ENCODE assay signal across 2 cellular contexts in genomic region chr1:40886318-40887011, GRCh38.
A peak's percentile ranks its signal among the peaks of the same experiment; 100 is the strongest.
TF ChIP-seq lines count a peak whose summit lies in the region.

No MANE protein-coding gene starts in this region.

TF ChIP-seq in IMR-90, 13 proteins besides CTCF, POLR2A, EP300 and RAD21:
- TF ChIP-seq, protein P1, sequence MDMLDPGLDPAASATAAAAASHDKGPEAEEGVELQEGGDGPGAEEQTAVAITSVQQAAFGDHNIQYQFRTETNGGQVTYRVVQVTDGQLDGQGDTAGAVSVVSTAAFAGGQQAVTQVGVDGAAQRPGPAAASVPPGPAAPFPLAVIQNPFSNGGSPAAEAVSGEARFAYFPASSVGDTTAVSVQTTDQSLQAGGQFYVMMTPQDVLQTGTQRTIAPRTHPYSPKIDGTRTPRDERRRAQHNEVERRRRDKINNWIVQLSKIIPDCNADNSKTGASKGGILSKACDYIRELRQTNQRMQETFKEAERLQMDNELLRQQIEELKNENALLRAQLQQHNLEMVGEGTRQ (IDR thresholded peaks at IDR 0.05; ENCODE audit: low read depth, low read length) = no peak
- TF ChIP-seq FOS (IDR thresholded peaks at IDR 0.05; ENCODE audit: low read depth, low read length) = no peak
- TF ChIP-seq, protein P2, sequence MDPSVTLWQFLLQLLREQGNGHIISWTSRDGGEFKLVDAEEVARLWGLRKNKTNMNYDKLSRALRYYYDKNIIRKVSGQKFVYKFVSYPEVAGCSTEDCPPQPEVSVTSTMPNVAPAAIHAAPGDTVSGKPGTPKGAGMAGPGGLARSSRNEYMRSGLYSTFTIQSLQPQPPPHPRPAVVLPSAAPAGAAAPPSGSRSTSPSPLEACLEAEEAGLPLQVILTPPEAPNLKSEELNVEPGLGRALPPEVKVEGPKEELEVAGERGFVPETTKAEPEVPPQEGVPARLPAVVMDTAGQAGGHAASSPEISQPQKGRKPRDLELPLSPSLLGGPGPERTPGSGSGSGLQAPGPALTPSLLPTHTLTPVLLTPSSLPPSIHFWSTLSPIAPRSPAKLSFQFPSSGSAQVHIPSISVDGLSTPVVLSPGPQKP (IDR thresholded peaks at IDR 0.05; ENCODE audit: borderline replicate concordance, low read depth, low read length) = no peak
- TF ChIP-seq RFX5 (IDR thresholded peaks at IDR 0.05; ENCODE audit: low read depth, low read length) = no peak
- no peak for TF ChIP-seq NFE2L2 (IDR thresholded peaks at IDR 0.05; ENCODE audit: low read depth, low read length)
- TF ChIP-seq CHD1 (IDR thresholded peaks at IDR 0.05; ENCODE audit: low read depth, low read length) = no peak
- no peak for TF ChIP-seq RCOR1 (IDR thresholded peaks at IDR 0.05; ENCODE audit: insufficient replicate concordance, low read length)
- no peak for TF ChIP-seq MAFK (IDR thresholded peaks at IDR 0.05; ENCODE audit: low read depth, low read length)
- no peak for TF ChIP-seq MAZ (IDR thresholded peaks at IDR 0.05; ENCODE audit: borderline replicate concordance, low read depth, low read length)
- no peak for TF ChIP-seq CEBPB (IDR thresholded peaks at IDR 0.05; ENCODE audit: low read depth, low read length)
- no peak for TF ChIP-seq MXI1 (IDR thresholded peaks at IDR 0.05; ENCODE audit: borderline replicate concordance, low read depth, low read length)
- TF ChIP-seq BHLHE40 (IDR thresholded peaks at IDR 0.05; ENCODE audit: low read depth, low read length) = no peak
- no peak for TF ChIP-seq SMC3 (IDR thresholded peaks at IDR 0.05; ENCODE audit: low read depth, low read length)

TF ChIP-seq in K562, 482 proteins besides CTCF, POLR2A, EP300 and RAD21:
- TF ChIP-seq, protein P3, sequence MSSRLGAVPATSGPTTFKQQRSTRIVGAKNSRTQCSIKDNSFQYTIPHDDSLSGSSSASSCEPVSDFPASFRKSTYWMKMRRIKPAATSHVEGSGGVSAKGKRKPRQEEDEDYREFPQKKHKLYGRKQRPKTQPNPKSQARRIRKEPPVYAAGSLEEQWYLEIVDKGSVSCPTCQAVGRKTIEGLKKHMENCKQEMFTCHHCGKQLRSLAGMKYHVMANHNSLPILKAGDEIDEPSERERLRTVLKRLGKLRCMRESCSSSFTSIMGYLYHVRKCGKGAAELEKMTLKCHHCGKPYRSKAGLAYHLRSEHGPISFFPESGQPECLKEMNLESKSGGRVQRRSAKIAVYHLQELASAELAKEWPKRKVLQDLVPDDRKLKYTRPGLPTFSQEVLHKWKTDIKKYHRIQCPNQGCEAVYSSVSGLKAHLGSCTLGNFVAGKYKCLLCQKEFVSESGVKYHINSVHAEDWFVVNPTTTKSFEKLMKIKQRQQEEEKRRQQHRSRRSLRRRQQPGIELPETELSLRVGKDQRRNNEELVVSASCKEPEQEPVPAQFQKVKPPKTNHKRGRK (tag; IDR thresholded peaks at IDR 0.05) = no peak
- TF ChIP-seq MCM3 (IDR thresholded peaks at IDR 0.05) = no peak
- TF ChIP-seq KLF1 (tag; IDR thresholded peaks at IDR 0.05) = no peak
- TF ChIP-seq TEAD2 (tag; IDR thresholded peaks at IDR 0.05) = no peak
- TF ChIP-seq EGR1 (conservative IDR thresholded peaks at IDR 0.05) = peak; percentile 43
- no peak for TF ChIP-seq HCFC1 (IDR thresholded peaks at IDR 0.05; ENCODE audit: low read depth, low read length)
- TF ChIP-seq ZNF24 (IDR thresholded peaks at IDR 0.05) = peak; percentile 90
- peak; percentile 55 to 63; a peak in 3 of 4 replicates for TF ChIP-seq NRF1 (conservative IDR thresholded peaks at IDR 0.05 in 1 of 2, IDR thresholded peaks at IDR 0.05 in 1 of 2)
- TF ChIP-seq ZNF23 (CRISPR knock-in tag; IDR thresholded peaks at IDR 0.05) = no peak
TF ChIP-seq in K562: peak in this region for 3.
